Comparison of ENCODE assay signal across 31 cellular contexts in the genomic region with DNA sequence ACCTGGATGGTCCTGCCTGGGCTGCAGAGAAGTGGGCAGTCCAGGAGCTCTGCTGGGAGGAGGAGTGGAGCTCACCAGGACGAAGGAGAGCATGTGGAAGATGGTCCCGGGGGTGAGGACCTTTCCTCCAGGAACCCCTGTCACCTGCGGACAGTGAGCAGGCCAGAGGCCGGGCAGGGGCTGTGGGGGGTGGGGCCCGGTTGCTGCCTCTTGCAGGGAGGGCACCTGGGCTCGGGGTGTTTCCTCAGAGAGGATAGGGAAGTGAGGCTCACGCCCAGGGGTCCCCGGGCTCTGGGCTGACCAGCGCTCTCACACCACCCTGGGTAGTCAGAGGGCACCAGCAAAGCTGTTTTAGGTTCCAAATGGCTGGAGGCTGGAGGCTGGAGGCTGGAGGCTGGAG.
"Had no signal": no experiment of that assay in that cellular context is flagged by ENCODE, and none has a peak within 500 bp of the region (broad histone marks: within the 10 kb centered on the region; RNA-seq: fewer than 3 reads in every experiment).

No MANE protein-coding gene starts in this region.

- FAIRE-seq: endothelial cell of umbilical vein, kidney, urothelium cell line had no signal

- H3K4me3 ChIP-seq: coronary artery, esophagus muscularis mucosa, gastroesophageal sphincter, heart left ventricle, hepatocyte, lung, mucosa of descending colon, neural progenitor cell, prostate gland, right atrium auricular region, thoracic aorta, tibial nerve, upper lobe of left lung had no signal

- ATAC-seq: foreskin keratinocyte; gastroesophageal sphincter; heart left ventricle; left lobe of liver; mucosa of descending colon; natural killer cell treated with Interleukin-12 subunit alpha and Interleukin-12 subunit beta and Interleukin-15 and Interleukin-18, amount 100 ng/mL, for 72 hours; sciatic nerve; stimulated activated memory B cell treated with anti-CD40 and anti-IgM and Interleukin-4, amounts not matched to agents 10 μg/mL and 1 μg/mL and 100 μg/mL, for 72 hours; stimulated activated naive CD8-positive, alpha-beta T cell treated with anti-CD3 and anti-CD28 coated beads, Interleukin-15, Interleukin-2, amounts not matched to agents 100 U/mL and 50 U/mL, for 24 hours had no signal

- H3K9me3 Mint-ChIP-seq: mesothelial cell of epicardium; natural killer cell treated with Interleukin-12 subunit alpha and Interleukin-12 subunit beta and Interleukin-15 and Interleukin-18, amount 100 ng/mL, for 72 hours; neural progenitor cell; stimulated activated memory B cell treated with anti-CD40 and anti-IgM and Interleukin-4, amounts not matched to agents 10 μg/mL and 1 μg/mL and 100 μg/mL, for 72 hours had no signal

- H3K4me1 Mint-ChIP-seq: stimulated activated memory B cell treated with anti-CD40 and anti-IgM and Interleukin-4, amounts not matched to agents 10 μg/mL and 1 μg/mL and 100 μg/mL, for 72 hours had no signal

- H3K9me3 ChIP-seq: mucosa of descending colon, prostate gland, right atrium auricular region, thoracic aorta had no signal

- H3K36me3 Mint-ChIP-seq: mesothelial cell of epicardium; natural killer cell treated with Interleukin-12 subunit alpha and Interleukin-12 subunit beta and Interleukin-15 and Interleukin-18, amount 100 ng/mL, for 72 hours; neural progenitor cell; stimulated activated memory B cell treated with anti-CD40 and anti-IgM and Interleukin-4, amounts not matched to agents 10 μg/mL and 1 μg/mL and 100 μg/mL, for 72 hours had no signal

- H3K27me3 ChIP-seq: foreskin keratinocyte, right atrium auricular region, upper lobe of left lung had no signal

- H3K27ac ChIP-seq: coronary artery, esophagus muscularis mucosa, foreskin keratinocyte, gastroesophageal sphincter, heart left ventricle, hepatocyte, neural progenitor cell, prostate gland, right atrium auricular region, thoracic aorta, tibial nerve, upper lobe of left lung had no signal

- H3K27me3 Mint-ChIP-seq: natural killer cell treated with Interleukin-12 subunit alpha and Interleukin-12 subunit beta and Interleukin-15 and Interleukin-18, amount 100 ng/mL, for 72 hours had no signal

- H3K4me3 Mint-ChIP-seq: mesothelial cell of epicardium; naive B cell; natural killer cell treated with Interleukin-12 subunit alpha and Interleukin-12 subunit beta and Interleukin-15 and Interleukin-18, amount 100 ng/mL, for 72 hours; neural progenitor cell; stimulated activated memory B cell treated with anti-CD40 and anti-IgM and Interleukin-4, amounts not matched to agents 10 μg/mL and 1 μg/mL and 100 μg/mL, for 72 hours had no signal

- H3K27ac Mint-ChIP-seq: mesothelial cell of epicardium; naive B cell; natural killer cell treated with Interleukin-12 subunit alpha and Interleukin-12 subunit beta and Interleukin-15 and Interleukin-18, amount 100 ng/mL, for 72 hours; stimulated activated memory B cell treated with anti-CD40 and anti-IgM and Interleukin-4, amounts not matched to agents 10 μg/mL and 1 μg/mL and 100 μg/mL, for 72 hours had no signal

- H3K4me1 ChIP-seq: esophagus muscularis mucosa, foreskin keratinocyte, gastroesophageal sphincter, heart left ventricle, prostate gland, right atrium auricular region, tibial nerve, upper lobe of left lung had no signal

- DNase-seq: dermis blood vessel endothelial cell; effector memory CD4-positive, alpha-beta T cell; foreskin keratinocyte; heart left ventricle; kidney; mesenchymal stem cell; mucosa of descending colon; naive B cell; nucleus accumbens; stimulated activated CD4-positive, alpha-beta T cell treated with anti-CD3 and anti-CD28 coated beads, Interleukin-2, amount 100 ng/mL, for 24 hours; stimulated activated CD4-positive, alpha-beta T cell treated with anti-CD3 and anti-CD28 coated beads, Interleukin-4, amount 100 ng/mL, for 24 hours; stimulated activated naive CD8-positive, alpha-beta T cell treated with anti-CD3 and anti-CD28 coated beads, Interleukin-15, Interleukin-2, amounts not matched to agents 100 U/mL and 50 U/mL, for 24 hours; substantia nigra had no signal

- H3K36me3 ChIP-seq: esophagus muscularis mucosa, gastroesophageal sphincter, heart left ventricle, neural progenitor cell, prostate gland, right atrium auricular region, thoracic aorta, tibial nerve, upper lobe of left lung had no signal
